ENCODE assay signal across 9 cellular contexts in genomic region chr17:76145231-76146052, GRCh38.
DNase-seq lines count a peak whose midpoint lies in the region; ATAC-seq, FAIRE-seq and TF ChIP-seq lines count a peak whose summit lies in the region.
"Had no signal": no experiment of that assay in that cellular context is flagged by ENCODE, and none has a peak within 500 bp of the region (broad histone marks: within the 10 kb centered on the region; RNA-seq: fewer than 3 reads in every experiment).

No MANE protein-coding gene starts in this region.

- no peaks in the 10 kb centered on the region for H4K20me1 ChIP-seq in OCI-LY1 (ENCODE audit: insufficient read depth, low read length)

- no peaks in the 10 kb centered on the region for H3K36me3 ChIP-seq in OCI-LY1 (ENCODE audit: insufficient read depth, low read length)

- H3K27me3 Mint-ChIP-seq in activated naive CD8-positive, alpha-beta T cell treated with anti-CD3 and anti-CD28 coated beads, Interleukin-2, amount 50 U/mL, for 24 hours: peaks cover under 1% of the 10 kb centered on the region

- no peaks in the 10 kb centered on the region for H3F3A ChIP-seq in OCI-LY1 (ENCODE audit: insufficient read depth, low read length)

- H3K4me1 ChIP-seq in OCI-LY1 (ENCODE audit: insufficient read depth, low read length, severe bottlenecking): peaks cover 18% of the 10 kb centered on the region

- H2AFZ ChIP-seq in OCI-LY1 (ENCODE audit: low read length): no peak overlapping the region

- ATAC-seq in activated naive CD8-positive, alpha-beta T cell treated with anti-CD3 and anti-CD28 coated beads, Interleukin-2, amount 50 U/mL, for 24 hours: no peak

- H3K4me3 Mint-ChIP-seq in activated naive CD8-positive, alpha-beta T cell treated with anti-CD3 and anti-CD28 coated beads, Interleukin-2, amount 50 U/mL, for 24 hours: peak overlapping the region; percentile 65
- H3K4me3 Mint-ChIP-seq: nephron had no signal

- no peaks in the 10 kb centered on the region for H3K9me3 Mint-ChIP-seq in activated naive CD8-positive, alpha-beta T cell treated with anti-CD3 and anti-CD28 coated beads, Interleukin-2, amount 50 U/mL, for 24 hours
- H3K9me3 Mint-ChIP-seq: nephron had no signal

- no peaks in the 10 kb centered on the region for H3K9me3 ChIP-seq in OCI-LY1 (ENCODE audit: low read length)

- H3K4me1 Mint-ChIP-seq in activated naive CD8-positive, alpha-beta T cell treated with anti-CD3 and anti-CD28 coated beads, Interleukin-2, amount 50 U/mL, for 24 hours: peaks cover 64% of the 10 kb centered on the region

- peak overlapping the region; percentile 9 for H3K4me2 ChIP-seq in OCI-LY1 (ENCODE audit: low read length)

- no peak overlapping the region for H3K27ac ChIP-seq in OCI-LY1 (ENCODE audit: low read depth, low read length, poor library complexity, severe bottlenecking)

- peak; percentile 84 for FAIRE-seq in GM18507 (lab: Jason Lieb, UNC)

- no peak for TF ChIP-seq CTCF in OCI-LY1 (IDR thresholded peaks at IDR 0.05; ENCODE audit: low read length)

- H3K9me2 ChIP-seq in OCI-LY1 (ENCODE audit: low read depth, low read length): no peaks in the 10 kb centered on the region

- H3K4me3 ChIP-seq in OCI-LY1 (ENCODE audit: low read depth, low read length, poor library complexity, severe bottlenecking): no peak overlapping the region

- H3K9ac ChIP-seq in OCI-LY1 (ENCODE audit: low read length): no peak overlapping the region

- H3K79me2 ChIP-seq in OCI-LY1 (ENCODE audit: insufficient read depth, low read length): no peaks in the 10 kb centered on the region

- peaks cover 2% of the 10 kb centered on the region for H3K36me3 Mint-ChIP-seq in activated naive CD8-positive, alpha-beta T cell treated with anti-CD3 and anti-CD28 coated beads, Interleukin-2, amount 50 U/mL, for 24 hours (ENCODE audit: low read depth)

- H3K27me3 ChIP-seq in OCI-LY1 (ENCODE audit: insufficient read depth, low read length): peaks cover 7% of the 10 kb centered on the region; the same call in 1 of the 2 replicates

- H3K27ac Mint-ChIP-seq in activated naive CD8-positive, alpha-beta T cell treated with anti-CD3 and anti-CD28 coated beads, Interleukin-2, amount 50 U/mL, for 24 hours: peak overlapping the region; percentile 94
- H3K27ac Mint-ChIP-seq: nephron had no signal

- no peak for DNase-seq in GM18507 (ENCODE audit: extremely low spot score, insufficient read length, low read depth)
- peak; percentile 31 for DNase-seq in activated naive CD8-positive, alpha-beta T cell treated with anti-CD3 and anti-CD28 coated beads, Interleukin-2, amount 50 U/mL, for 24 hours
- DNase-seq in stimulated activated CD8-positive, alpha-beta memory T cell treated with anti-CD3 and anti-CD28 coated beads, Interleukin-12 subunit alpha, Interleukin-12 subunit beta, amount 100 ng/mL, for 1 hour (ENCODE audit: low read depth): peak; percentile 34
- no peak for DNase-seq in EL
- DNase-seq in cortex of kidney (lab: John Stamatoyannopoulos, UW): no peak
- no peak for DNase-seq in SHP77 treated with DMSO at 0.1 percent for 48 hours (lab: John Stamatoyannopoulos, UW)
- no peak for DNase-seq in NCI-H1092 (lab: John Stamatoyannopoulos, UW)

Comparison
In these comparisons a context has a peak if more than half of its experiments do, and no peak if none do; other contexts are left out.
1. DNase-seq: peak in activated naive CD8-positive, alpha-beta T cell treated with anti-CD3 and anti-CD28 coated beads, Interleukin-2, amount 50 U/mL, for 24 hours (single experiment) and stimulated activated CD8-positive, alpha-beta memory T cell treated with anti-CD3 and anti-CD28 coated beads, Interleukin-12 subunit alpha, Interleukin-12 subunit beta, amount 100 ng/mL, for 1 hour (single experiment); none in GM18507 (single experiment), EL (single experiment), cortex of kidney (single experiment), SHP77 treated with DMSO at 0.1 percent for 48 hours (single experiment) and NCI-H1092 (single experiment).